14 cellular contexts compared by ENCODE assay signal in the genomic region with DNA sequence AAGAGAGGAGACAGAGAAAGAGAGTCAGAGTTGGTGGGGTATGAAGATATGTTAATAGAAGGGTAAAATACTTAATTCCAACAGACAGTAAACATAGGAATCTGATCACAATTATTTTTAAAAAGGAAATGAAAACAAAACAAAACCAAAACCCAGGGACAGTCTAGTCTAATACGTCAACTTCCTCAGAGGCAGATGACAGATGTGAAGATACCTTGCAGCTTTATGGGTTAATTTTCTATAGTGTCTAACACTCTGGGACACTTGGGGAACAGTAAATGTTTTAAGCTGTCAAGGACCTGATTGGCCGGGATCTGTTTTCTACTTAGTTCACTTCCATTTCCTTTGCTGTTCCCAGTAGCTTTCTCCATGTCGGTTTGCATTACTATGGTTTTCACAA.
A peak's percentile ranks its signal among the peaks of the same experiment; 100 is the strongest.
DNase-seq lines count a peak whose midpoint lies in the region; ATAC-seq and TF ChIP-seq lines count a peak whose summit lies in the region.
"Had no signal": no experiment of that assay in that cellular context is flagged by ENCODE, and none has a peak within 500 bp of the region (broad histone marks: within the 10 kb centered on the region; RNA-seq: fewer than 3 reads in every experiment).

No MANE protein-coding gene starts in this region.

- CTCF ChIA-PET in PC-9 (lab: Charles Lee) = no interaction called here

- H2AFZ ChIP-seq in PC-9 = peak overlapping the region; percentile 43; the same call in 1 of the 2 replicates

- no peak for TF ChIP-seq POLR2A in spleen (IDR thresholded peaks at IDR 0.05)

- peak; percentile 57 for ATAC-seq in GM18907 (IDR thresholded peaks at IDR 0.05; ENCODE audit: unreplicated experiment)
- ATAC-seq in HG02678 (IDR thresholded peaks at IDR 0.05; ENCODE audit: unreplicated experiment) = peak; percentile 56
- no peak for ATAC-seq in HG03039 (IDR thresholded peaks at IDR 0.05; ENCODE audit: unreplicated experiment)
- no peak for ATAC-seq in HG03135 (IDR thresholded peaks at IDR 0.05; ENCODE audit: unreplicated experiment)

- H3K9me3 Mint-ChIP-seq in CD14-positive monocyte = peaks cover 0 to 2% (median 0%) of the 10 kb centered on the region in 7 donors
- H3K9me3 Mint-ChIP-seq: activated CD4-positive, alpha-beta memory T cell treated with anti-CD3 and anti-CD28 coated beads, Interleukin-2, amount 10 ng/mL, durations not matched to agents 7 days and 5 days; endodermal cell had no signal

- TF ChIP-seq CTCF in CD14-positive monocyte (IDR thresholded peaks at IDR 0.05) (no peak), PC-9 (conservative IDR thresholded peaks at IDR 0.05) (no peak), spleen (IDR thresholded peaks at IDR 0.05 in 8 of 11, conservative IDR thresholded peaks at IDR 0.05 in 3 of 11) (no peak)

- peaks cover 63% of the 10 kb centered on the region for H3K4me1 Mint-ChIP-seq in CD14-positive monocyte
- H3K4me1 Mint-ChIP-seq: activated CD4-positive, alpha-beta memory T cell treated with anti-CD3 and anti-CD28 coated beads, Interleukin-2, amount 10 ng/mL, durations not matched to agents 7 days and 5 days; endodermal cell had no signal

- H3K36me3 ChIP-seq in PC-9 (ENCODE audit: low read depth) = no peaks in the 10 kb centered on the region
- H3K36me3 ChIP-seq in spleen = no peaks in the 10 kb centered on the region

- BruUV-seq in PC-9 (replicated peaks; lab: Mats Ljungman, UMichigan) = no TSS peak

- H3K27me3 Mint-ChIP-seq in CD14-positive monocyte (ENCODE audit: low read depth in 3 of 3) = peaks cover 0 to 1% (median 0%) of the 10 kb centered on the region in 3 donors
- H3K27me3 Mint-ChIP-seq: activated CD4-positive, alpha-beta memory T cell treated with anti-CD3 and anti-CD28 coated beads, Interleukin-2, amount 10 ng/mL, durations not matched to agents 7 days and 5 days had no signal

- no peak overlapping the region for H3K4me2 ChIP-seq in PC-9

- H3K4me3 Mint-ChIP-seq in CD14-positive monocyte = peak overlapping the region; percentile 70 to 83
- H3K4me3 Mint-ChIP-seq: activated CD4-positive, alpha-beta memory T cell treated with anti-CD3 and anti-CD28 coated beads, Interleukin-2, amount 10 ng/mL, durations not matched to agents 7 days and 5 days; endodermal cell had no signal

- intact Hi-C loops in CD14-positive monocyte (cut with micrococcal nuclease) (no loop called here), PC-9 (cut with micrococcal nuclease; ENCODE audit: unreplicated experiment) (no loop called here), spleen (cut with DNase I; ENCODE audit: low total_unique reads) (no loop called here)

- DNase-seq in CD14-positive monocyte (ENCODE audit: low spot score) = no peak
- no peak for DNase-seq in PC-9
- no peak for DNase-seq in activated effector memory CD4-positive, alpha-beta T cell treated with anti-CD3 and anti-CD28 coated beads, Interleukin-2, amount 50 U/mL, for 16 hours
- DNase-seq in spleen = no peak
- DNase-seq: activated CD4-positive, alpha-beta memory T cell treated with anti-CD3 and anti-CD28 coated beads, Interleukin-2, amount 10 ng/mL, durations not matched to agents 7 days and 5 days; activated gamma-delta T cell; endodermal cell; NCI-H1105 treated with DMSO at 0.1 percent for 48 hours; NCI-H446; T-helper 9 cell had no signal

- H3K27ac ChIP-seq in PC-9 (no peak overlapping the region), spleen (peak overlapping the region in 3 of 8 donors; percentile 14 to 32 (median 32))

- H3K27ac Mint-ChIP-seq in CD14-positive monocyte = peak overlapping the region; percentile 65 to 94 (median 91)
- H3K27ac Mint-ChIP-seq: activated CD4-positive, alpha-beta memory T cell treated with anti-CD3 and anti-CD28 coated beads, Interleukin-2, amount 10 ng/mL, durations not matched to agents 7 days and 5 days; endodermal cell had no signal

- no peaks in the 10 kb centered on the region for H3K4me1 ChIP-seq in PC-9 (replicated peaks; ENCODE audit: insufficient read depth)
- H3K4me1 ChIP-seq in spleen = peaks cover 0 to 38% (median 16%) of the 10 kb centered on the region in 6 donors

- H3K4me3 ChIP-seq in PC-9 (no peak overlapping the region), spleen (no peak overlapping the region)

- H3K79me2 ChIP-seq in PC-9 (ENCODE audit: low read depth) = no peaks in the 10 kb centered on the region

- peaks cover 12 to 20% of the 10 kb centered on the region in 2 donors for H3K36me3 Mint-ChIP-seq in CD14-positive monocyte

- H3K9me2 ChIP-seq in PC-9 (ENCODE audit: insufficient read depth) = no peaks in the 10 kb centered on the region

- no peaks in the 10 kb centered on the region for H4K20me1 ChIP-seq in PC-9 (ENCODE audit: insufficient read depth)

- H3K27me3 ChIP-seq in PC-9 (ENCODE audit: insufficient read depth, low read depth) (no peaks in the 10 kb centered on the region), spleen (replicated peaks in 1 of 7) (no peaks in the 10 kb centered on the region)

- no peaks in the 10 kb centered on the region for H3F3A ChIP-seq in PC-9 (ENCODE audit: insufficient read depth, low read depth)

- WGBS in spleen, 5 donors = 52 to 61% (median 59%) methylated on average over 3 of the region's 3 CpGs

- H3K9me3 ChIP-seq in PC-9 (ENCODE audit: insufficient read depth, low read depth) = no peaks in the 10 kb centered on the region
- H3K9me3 ChIP-seq in spleen = no peaks in the 10 kb centered on the region

- POLR2A ChIA-PET in PC-9 (lab: Charles Lee; ENCODE audit: unreplicated experiment) = no interaction called here

Comparison
In these comparisons a context has a peak if more than half of its experiments do, and no peak if none do; other contexts are left out.
1. ATAC-seq: peak in GM18907 (single experiment) and HG02678 (single experiment); none in HG03039 (single experiment) and HG03135 (single experiment).